16 cellular contexts compared by ENCODE assay signal in genomic region chr4:13461511-13461910, GRCh38. TPM values are rescaled to one million over a fixed set of nuclear protein-coding genes. Genes with fewer than 3 reads are reported as not detected.
A peak's percentile ranks its signal among the peaks of the same experiment; 100 is the strongest.
DNase-seq lines count a peak whose midpoint lies in the region; ATAC-seq and TF ChIP-seq lines count a peak whose summit lies in the region.
"Had no signal": no experiment of that assay in that cellular context is flagged by ENCODE, and none has a peak within 500 bp of the region (broad histone marks: within the 10 kb centered on the region; RNA-seq: fewer than 3 reads in every experiment).

No MANE protein-coding gene starts in this region.

- H3K9me2 ChIP-seq in GM23248 (ENCODE audit: insufficient read depth), result no peaks in the 10 kb centered on the region

- TF ChIP-seq POLR2A in IMR-90 (IDR thresholded peaks at IDR 0.05; ENCODE audit: low read depth, low read length), result no peak
- TF ChIP-seq POLR2A in spleen (IDR thresholded peaks at IDR 0.05), result no peak

- no peak overlapping the region for H2BK15ac ChIP-seq in IMR-90 (ENCODE audit: low read depth, low read length)

- POLR2A ChIA-PET in IMR-90 (lab: Charles Lee; ENCODE audit: unreplicated experiment), result no interaction called here

- peak; percentile 63 for ATAC-seq in IMR-90 (ENCODE audit: low read depth)
- ATAC-seq in GM21423 (IDR thresholded peaks at IDR 0.05; ENCODE audit: unreplicated experiment), result no peak
- ATAC-seq: HepG2 had no signal

- dilution Hi-C loops in IMR-90 (cut with HindIII; ENCODE audit: low sequenced_read_pairs, unreplicated experiment), result no loop called here

- H4K20me1 ChIP-seq in IMR-90 (ENCODE audit: insufficient read depth, low read length), result 0 out of 2 replicates have a peak, but pooled peaks cover 3% of the 10 kb centered on the region
- no peaks in the 10 kb centered on the region for H4K20me1 ChIP-seq in GM23248 (ENCODE audit: insufficient read depth)
- H4K20me1 ChIP-seq: BLaER1 had no signal

- H3K36me3 Mint-ChIP-seq in chondrocyte (ENCODE audit: low read depth) (peaks cover 6% of the 10 kb centered on the region), nephron (ENCODE audit: low read depth) (peaks cover 73% of the 10 kb centered on the region)

- H2AK5ac ChIP-seq in IMR-90 (ENCODE audit: low read depth, low read length), result no peak overlapping the region

- no peak overlapping the region for H2BK5ac ChIP-seq in IMR-90 (ENCODE audit: low read depth, low read length, poor library complexity, severe bottlenecking)

- WGBS in IMR-90 (ENCODE audit: extremely low coverage in 2 of 2, insufficient read length in 1 of 2), 2 experiments, result no CpG with 5 or more reads among the region's 4 CpGs
- WGBS in spleen, 5 donors, result 84 to 96% (median 93%) methylated on average over 4 of the region's 4 CpGs
- WGBS in GM23248 (ENCODE audit: low coverage in 1 of 2, low lambda C conversion rate in 2 of 2, missing lambda C conversion rate in 2 of 2), 2 experiments, result 78 to 83% methylated on average over 4 of the region's 4 CpGs

- no peak overlapping the region for H3K18ac ChIP-seq in IMR-90 (ENCODE audit: low read depth, low read length)

- H3K14ac ChIP-seq in IMR-90 (replicated peaks; ENCODE audit: low read depth, low read length), result no peak overlapping the region

- H3K79me2 ChIP-seq in GM23248 (ENCODE audit: insufficient read depth), result peaks cover 37% of the 10 kb centered on the region

- H3K9me3 ChIP-seq in IMR-90 (ENCODE audit: control insufficient read depth, insufficient read depth, low read length) (no peaks in the 10 kb centered on the region), spleen (peaks cover 0 to 7% (median 0%) of the 10 kb centered on the region in 8 donors), GM23248 (ENCODE audit: low read depth) (no peaks in the 10 kb centered on the region)

- no peak for TF ChIP-seq RAD21 in IMR-90 (IDR thresholded peaks at IDR 0.05; ENCODE audit: low read length)

- no peak overlapping the region for H2BK20ac ChIP-seq in IMR-90 (ENCODE audit: low read depth, low read length)

- no peaks in the 10 kb centered on the region for H3K27me3 Mint-ChIP-seq in chondrocyte (ENCODE audit: low read depth)
- H3K27me3 Mint-ChIP-seq in nephron (ENCODE audit: low read depth), result no peaks in the 10 kb centered on the region
- H3K27me3 Mint-ChIP-seq: CD4-positive, alpha-beta memory T cell had no signal

- peak overlapping the region; percentile 54; the same call in 1 of the 2 replicates for H3K4me2 ChIP-seq in IMR-90 (ENCODE audit: low read depth, low read length)
- H3K4me2 ChIP-seq in GM23248 (ENCODE audit: unreplicated experiment), result no peak overlapping the region
- H3K4me2 ChIP-seq: BLaER1 had no signal

- no peaks in the 10 kb centered on the region; the same call in 1 of the 2 replicates for H3K4me1 ChIP-seq in IMR-90 (ENCODE audit: control insufficient read depth, insufficient read depth, low read length)
- H3K4me1 ChIP-seq in spleen, result no peaks in the 10 kb centered on the region
- H3K4me1 ChIP-seq in GM23248 (ENCODE audit: insufficient read depth), result no peaks in the 10 kb centered on the region
- H3K4me1 ChIP-seq: BLaER1 had no signal

- H3F3A ChIP-seq in GM23248 (ENCODE audit: insufficient read depth), result no peaks in the 10 kb centered on the region; the same call in 1 of the 2 replicates

- H3K23ac ChIP-seq in IMR-90 (ENCODE audit: low read depth, low read length), result no peak overlapping the region

- H3K27ac Mint-ChIP-seq in chondrocyte (ENCODE audit: unreplicated experiment), result peak overlapping the region; percentile 47
- peak overlapping the region; percentile 72 to 90 (median 81) for H3K27ac Mint-ChIP-seq in nephron
- H3K27ac Mint-ChIP-seq: CD14-positive monocyte; CD4-positive, alpha-beta memory T cell had no signal

- in situ Hi-C loops in IMR-90 (cut with MboI; ENCODE audit: low sequenced_read_pairs), result no loop called here
- in situ Hi-C loops in GM23248 (cut with MboI), result no loop called here

- intact Hi-C loops in IMR-90 (cut with micrococcal nuclease) (no loop called here), spleen (cut with DNase I; ENCODE audit: low total_unique reads) (no loop called here)

- no peak overlapping the region for H2BK120ac ChIP-seq in IMR-90 (ENCODE audit: low read depth, low read length)

- H3K27me3 ChIP-seq in IMR-90 (ENCODE audit: control insufficient read depth, insufficient read depth, low read length), result no peaks in the 10 kb centered on the region
- no peaks in the 10 kb centered on the region for H3K27me3 ChIP-seq in spleen (replicated peaks in 1 of 7)
- H3K27me3 ChIP-seq in GM23248 (replicated peaks; ENCODE audit: insufficient read depth), result no peaks in the 10 kb centered on the region
- H3K27me3 ChIP-seq: BLaER1 had no signal

- peaks cover 0 to 7% of the 10 kb centered on the region in 2 experiments; a peak in 2 of 4 replicates for H3K79me1 ChIP-seq in IMR-90 (ENCODE audit: low read depth in 1 of 2, low read length in 2 of 2)

- CTCF ChIA-PET in IMR-90 (lab: Yijun Ruan, JAX), result no interaction called here

- no peaks in the 10 kb centered on the region for H3K9me1 ChIP-seq in IMR-90 (ENCODE audit: insufficient read depth, low read length)

- H3K4me1 Mint-ChIP-seq in chondrocyte (ENCODE audit: low read depth) (peaks cover 19% of the 10 kb centered on the region), nephron (peaks cover 29% of the 10 kb centered on the region)

- H2AK9ac ChIP-seq in IMR-90 (replicated peaks; ENCODE audit: low read depth, low read length, poor library complexity), result no peak overlapping the region

- BruUV-seq in IMR-90 (replicated peaks; lab: Mats Ljungman, UMichigan), result no TSS peak

- H4K5ac ChIP-seq in IMR-90 (ENCODE audit: low read depth, low read length), result no peak overlapping the region

- H3K36me3 ChIP-seq in IMR-90 (ENCODE audit: control insufficient read depth, insufficient read depth, low read length) (peaks cover 2% of the 10 kb centered on the region; the same call in 1 of the 2 replicates), spleen (peaks cover 0 to 30% (median 2%) of the 10 kb centered on the region in 6 donors), GM23248 (ENCODE audit: low read depth) (peaks cover 4% of the 10 kb centered on the region; the same call in 1 of the 2 replicates)

- H3K27ac ChIP-seq in IMR-90 (ENCODE audit: insufficient read depth, low read length) (no peak overlapping the region), spleen (no peak overlapping the region), GM23248 (no peak overlapping the region)
- H3K27ac ChIP-seq: BLaER1 had no signal

- no peak overlapping the region for H3K4me3 Mint-ChIP-seq in chondrocyte (ENCODE audit: unreplicated experiment)
- peak overlapping the region in 2 of 3 experiments; percentile 0 to 37 for H3K4me3 Mint-ChIP-seq in nephron
- H3K4me3 Mint-ChIP-seq: CD14-positive monocyte; CD4-positive, alpha-beta memory T cell had no signal

- H2AFZ ChIP-seq in IMR-90 (replicated peaks; ENCODE audit: low read length, poor library complexity) (no peak overlapping the region), GM23248 (no peak overlapping the region)

- H3K4me3 ChIP-seq in IMR-90 (ENCODE audit: insufficient read depth, low read depth, low read length) (no peak overlapping the region), fibroblast of pulmonary artery (replicated peaks; ENCODE audit: low read depth, low read length) (no peak overlapping the region), spleen (no peak overlapping the region), GM23248 (no peak overlapping the region)
- H3K4me3 ChIP-seq: BLaER1, HAP-1 had no signal

- H3K9ac ChIP-seq in IMR-90 (ENCODE audit: low read depth, low read length) (no peak overlapping the region), GM23248 (no peak overlapping the region)
- H3K9ac ChIP-seq: BLaER1 had no signal

- H3K56ac ChIP-seq in IMR-90 (ENCODE audit: extremely low read depth, insufficient read depth, low read length), result no peak overlapping the region

- peaks cover 13% of the 10 kb centered on the region for H3K9me3 Mint-ChIP-seq in chondrocyte (ENCODE audit: low read depth)
- H3K9me3 Mint-ChIP-seq in nephron, result peaks cover 16% of the 10 kb centered on the region

- no peak overlapping the region for H4K8ac ChIP-seq in IMR-90 (ENCODE audit: low read depth in 2 of 2, low read length in 2 of 2)

- H4K91ac ChIP-seq in IMR-90 (ENCODE audit: insufficient read depth, low read depth, low read length), result no peak overlapping the region

- peak; percentile 54 for DNase-seq in IMR-90
- no peak for DNase-seq in chondrocyte (ENCODE audit: low spot score)
- peak; percentile 46 for DNase-seq in fibroblast of pulmonary artery (ENCODE audit: low read depth)
- no peak for DNase-seq in spleen
- DNase-seq in GM23248, result no peak
- DNase-seq: 8988T; CD4-positive, alpha-beta memory T cell; DMS153; DMS79; GF-D8 had no signal

- TF ChIP-seq CTCF in IMR-90 (conservative IDR thresholded peaks at IDR 0.05; ENCODE audit: low read depth, low read length) (no peak), chondrocyte (IDR thresholded peaks at IDR 0.05) (no peak), fibroblast of pulmonary artery (IDR thresholded peaks at IDR 0.05; ENCODE audit: low read length, missing control alignments) (no peak), nephron (IDR thresholded peaks at IDR 0.05; ENCODE audit: unreplicated experiment in 3 of 3) (no peak), spleen (IDR thresholded peaks at IDR 0.05 in 8 of 11, conservative IDR thresholded peaks at IDR 0.05 in 3 of 11) (no peak)

- H3K4ac ChIP-seq in IMR-90 (ENCODE audit: low read depth, low read length), result no peak overlapping the region

TF ChIP-seq in IMR-90, 13 proteins besides CTCF, POLR2A, EP300 and RAD21:
- TF ChIP-seq CHD1 (IDR thresholded peaks at IDR 0.05; ENCODE audit: low read depth, low read length), result no peak
TF ChIP-seq in IMR-90: peak in this region for 0.

RNA-seq across cellular contexts. Expression of gene RAB28, which starts 22.6 kb away (rescaled TPM):
- total RNA-seq in IMR-90 (2012; rRNA removed), result 7.5 and 11.4 TPM in 2 replicates
- 9.1 and 10.8 TPM in 2 replicates for polyA plus RNA-seq in IMR-90 (2012; rRNA removed)
- polyA plus RNA-seq in IMR-90 (2012; cell fraction: cytosol; rRNA removed), result 2.4 and 3.1 TPM in 2 replicates
- polyA plus RNA-seq in IMR-90 (2012; cell fraction: nucleus; rRNA removed; ENCODE audit: low replicate concordance), result 1.5 and 10.2 TPM in 2 replicates
- total RNA-seq in chondrocyte, result 11.3 to 14.6 TPM (median 13.8 TPM) in 3 replicates
- total RNA-seq in spleen, result 10 to 100 TPM; 15.0 to 23.4 (median 19.9) TPM
- polyA plus RNA-seq in spleen, result 10 to 100 TPM in 2 of 3 donors, 1 to 10 TPM in 1; 9.9 to 18.9 (median 12.7) TPM
- 16.4 and 18.9 TPM in 2 replicates for total RNA-seq in GM23248 (2014; rRNA removed; shearing (Covaris generic))
- 23.5 and 26.5 TPM in 2 replicates for polyA plus RNA-seq in GM23248 (2016; fragmentation: Nextera tagmentation; extraction: Ambion mirVana)

Comparison
In these comparisons a context has a peak if more than half of its experiments do, and no peak if none do; other contexts are left out.
1. DNase-seq: peak in IMR-90 (single experiment) and fibroblast of pulmonary artery (single experiment); none in chondrocyte (single experiment), spleen (single experiment) and GM23248 (single experiment).